In genomic region chrX:821311-822178, GRCh38 we compare ENCODE assay signal across 32 cellular contexts.
"Had no signal": no experiment of that assay in that cellular context is flagged by ENCODE, and none has a peak within 500 bp of the region (broad histone marks: within the 10 kb centered on the region; RNA-seq: fewer than 3 reads in every experiment).

No MANE protein-coding gene starts in this region.

- H3K27me3 Mint-ChIP-seq: activated CD4-positive, alpha-beta memory T cell treated with anti-CD3 and anti-CD28 coated beads, Interleukin-2, amount 10 ng/mL, durations not matched to agents 7 days and 5 days; activated CD4-positive, alpha-beta T cell treated with anti-CD3 and anti-CD28 coated beads, Interleukin-2, amount 10 ng/mL, durations not matched to agents 7 days and 5 days; activated T-cell treated with anti-CD3 and anti-CD28 coated beads, Interleukin-2, amount 50 U/mL, for 24 hours; activated T-helper 17 cell treated with anti-CD3 and anti-CD28 coated beads, Interleukin-2, amount 50 U/mL, for 72 hours; naive B cell; stimulated activated naive B cell treated with anti-CD40 and anti-IgM and Interleukin-4, amounts not matched to agents 10 μg/mL and 1 μg/mL and 100 μg/mL, for 72 hours; T-helper 17 cell had no signal

- H3K4me3 Mint-ChIP-seq: activated CD4-positive, alpha-beta memory T cell treated with anti-CD3 and anti-CD28 coated beads, Interleukin-2, amount 10 ng/mL, durations not matched to agents 7 days and 5 days; activated CD4-positive, alpha-beta T cell treated with anti-CD3 and anti-CD28 coated beads, Interleukin-2, amount 10 ng/mL, durations not matched to agents 7 days and 5 days; activated T-cell treated with anti-CD3 and anti-CD28 coated beads, Interleukin-2, amount 50 U/mL, for 24 hours; activated T-helper 17 cell treated with anti-CD3 and anti-CD28 coated beads, Interleukin-2, amount 50 U/mL, for 72 hours; mesothelial cell of epicardium; nephron progenitor cell; stimulated activated naive B cell treated with anti-CD40 and anti-IgM and Interleukin-4, amounts not matched to agents 10 μg/mL and 1 μg/mL and 100 μg/mL, for 72 hours; T-helper 17 cell had no signal

- H3K4me1 Mint-ChIP-seq: activated CD4-positive, alpha-beta memory T cell treated with anti-CD3 and anti-CD28 coated beads, Interleukin-2, amount 10 ng/mL, durations not matched to agents 7 days and 5 days; activated CD4-positive, alpha-beta T cell treated with anti-CD3 and anti-CD28 coated beads, Interleukin-2, amount 10 ng/mL, durations not matched to agents 7 days and 5 days; activated T-helper 17 cell treated with anti-CD3 and anti-CD28 coated beads, Interleukin-2, amount 50 U/mL, for 72 hours; naive B cell; stimulated activated naive B cell treated with anti-CD40 and anti-IgM and Interleukin-4, amounts not matched to agents 10 μg/mL and 1 μg/mL and 100 μg/mL, for 72 hours; T-helper 17 cell had no signal

- H3K36me3 Mint-ChIP-seq: mesothelial cell of epicardium; naive B cell; stimulated activated naive B cell treated with anti-CD40 and anti-IgM and Interleukin-4, amounts not matched to agents 10 μg/mL and 1 μg/mL and 100 μg/mL, for 72 hours had no signal

- H3K9me3 ChIP-seq: colonic mucosa, suprapubic skin had no signal

- H3K79me2 ChIP-seq: parathyroid adenoma had no signal

- H3K4me3 ChIP-seq: colonic mucosa, psoas muscle, sigmoid colon, stomach, suprapubic skin, tibial nerve had no signal

- H3K27ac Mint-ChIP-seq: activated CD4-positive, alpha-beta memory T cell treated with anti-CD3 and anti-CD28 coated beads, Interleukin-2, amount 10 ng/mL, durations not matched to agents 7 days and 5 days; activated CD4-positive, alpha-beta T cell treated with anti-CD3 and anti-CD28 coated beads, Interleukin-2, amount 10 ng/mL, durations not matched to agents 7 days and 5 days; activated T-cell treated with anti-CD3 and anti-CD28 coated beads, Interleukin-2, amount 50 U/mL, for 24 hours; activated T-helper 17 cell treated with anti-CD3 and anti-CD28 coated beads, Interleukin-2, amount 50 U/mL, for 72 hours; mesothelial cell of epicardium; naive B cell; nephron progenitor cell; stimulated activated naive B cell treated with anti-CD40 and anti-IgM and Interleukin-4, amounts not matched to agents 10 μg/mL and 1 μg/mL and 100 μg/mL, for 72 hours; T-helper 17 cell had no signal

- H3K36me3 ChIP-seq: colonic mucosa, sigmoid colon, stomach, suprapubic skin, tibial nerve, WERI-Rb-1 had no signal

- H3K27ac ChIP-seq: colonic mucosa, parathyroid adenoma, psoas muscle, sigmoid colon, stomach, suprapubic skin, tibial nerve, WERI-Rb-1 had no signal

- H3K27me3 ChIP-seq: colonic mucosa, sigmoid colon, stomach, suprapubic skin, tibial nerve had no signal

- ATAC-seq: activated CD4-positive, CD25-positive, alpha-beta regulatory T cell treated with anti-CD3 and anti-CD28 coated beads, Interleukin-2, amount 50 U/mL, for 24 hours; activated T-helper 17 cell treated with anti-CD3 and anti-CD28 coated beads, Interleukin-2, amount 50 U/mL, for 72 hours; left colon; psoas muscle; stimulated activated naive B cell treated with anti-CD40 and anti-IgM and Interleukin-4, amounts not matched to agents 10 μg/mL and 1 μg/mL and 100 μg/mL, for 72 hours; T-helper 17 cell had no signal

- H3K4me1 ChIP-seq: colonic mucosa, parathyroid adenoma, psoas muscle, stomach, suprapubic skin had no signal

- H2AFZ ChIP-seq: parathyroid adenoma had no signal

- DNase-seq: activated CD4-positive, alpha-beta memory T cell treated with anti-CD3 and anti-CD28 coated beads, Interleukin-2, amount 10 ng/mL, durations not matched to agents 7 days and 5 days; activated CD4-positive, alpha-beta T cell treated with anti-CD3 and anti-CD28 coated beads, Interleukin-2, amount 10 ng/mL, durations not matched to agents 7 days and 5 days; activated CD8-positive, alpha-beta memory T cell treated with anti-CD3 and anti-CD28 coated beads, Interleukin-2, amount 50 U/mL, for 48 hours; activated gamma-delta T cell treated with Interleukin-2 at 50 U/mL for 16 hours; activated naive CD4-positive, alpha-beta T cell treated with anti-CD3 and anti-CD28 coated beads, Interleukin-2, amount 50 U/mL, for 16 hours; activated T-cell treated with anti-CD3 and anti-CD28 coated beads, Interleukin-2, amount 50 U/mL, for 24 hours; amniotic stem cell; central memory CD4-positive, alpha-beta T cell; colonic mucosa; effector memory CD4-positive, alpha-beta T cell; erythroblast; foreskin fibroblast; head of caudate nucleus; hippocampal formation; left colon; naive B cell; nephron progenitor cell; psoas muscle; sigmoid colon; stimulated activated CD4-positive, alpha-beta T cell treated with anti-CD3 and anti-CD28 coated beads, Interleukin-15, amount 100 ng/mL, for 24 hours; stimulated activated CD4-positive, alpha-beta T cell treated with anti-CD3 and anti-CD28 coated beads, Interleukin-2, amount 100 ng/mL, for 24 hours; stimulated activated naive B cell treated with anti-CD40 and anti-IgM and Interleukin-4, amounts not matched to agents 10 μg/mL and 1 μg/mL and 100 μg/mL, for 72 hours; stomach; T-helper 17 cell; T1000; WERI-Rb-1 had no signal

- H3K9me3 Mint-ChIP-seq: activated T-cell treated with anti-CD3 and anti-CD28 coated beads, Interleukin-2, amount 50 U/mL, for 24 hours; activated T-helper 17 cell treated with anti-CD3 and anti-CD28 coated beads, Interleukin-2, amount 50 U/mL, for 72 hours had no signal
